Comparison of ENCODE assay signal across 23 cellular contexts in the genomic region with DNA sequence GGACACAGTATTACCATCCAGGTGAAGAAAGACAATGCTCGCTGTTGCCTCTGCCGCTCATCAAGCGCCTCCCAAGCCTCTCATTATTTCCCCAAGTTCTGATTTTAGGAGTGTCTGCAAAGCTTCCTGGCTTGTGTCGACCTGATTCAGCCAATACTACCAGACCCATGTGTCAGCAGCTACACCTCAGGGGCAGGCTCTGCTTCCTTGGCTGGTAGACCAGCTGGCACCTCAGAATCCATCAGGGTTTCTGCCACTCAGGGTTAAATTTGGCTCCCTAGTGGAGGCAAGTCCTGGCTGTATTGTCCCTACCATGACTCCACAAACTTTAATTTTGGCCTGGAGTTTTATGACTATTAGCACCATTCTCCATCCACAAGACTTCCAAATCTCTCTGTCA. TPM values are rescaled to one million over a fixed set of nuclear protein-coding genes. Genes with fewer than 3 reads are reported as not detected.
"Had no signal": no experiment of that assay in that cellular context is flagged by ENCODE, and none has a peak within 500 bp of the region (broad histone marks: within the 10 kb centered on the region; RNA-seq: fewer than 3 reads in every experiment).

No MANE protein-coding gene starts in this region.

- H3K9ac ChIP-seq: KMS-11 had no signal

- H3K27me3 ChIP-seq: breast epithelium had no signal

- H3K4me3 ChIP-seq: breast epithelium, SK-N-MC had no signal

- H3K27ac ChIP-seq: breast epithelium, KMS-11, SK-N-MC, VCaP had no signal

- DNase-seq: activated CD4-positive, alpha-beta T cell treated with anti-CD3 and anti-CD28 coated beads for 36 hours; activated CD4-positive, alpha-beta T cell treated with anti-CD3 and anti-CD28 coated beads, Interleukin-2, amount 50 U/mL, for 4 hours; activated CD4-positive, CD25-positive, alpha-beta regulatory T cell; activated CD8-positive, alpha-beta memory T cell treated with anti-CD3 and anti-CD28 coated beads, Interleukin-2, amount 50 U/mL, for 48 hours; activated CD8-positive, alpha-beta T cell treated with anti-CD3 and anti-CD28 coated beads, Interleukin-2, amount 10 ng/mL, durations not matched to agents 7 days and 5 days; activated naive CD4-positive, alpha-beta T cell; activated T-cell treated with anti-CD3 and anti-CD28 coated beads, Interleukin-2, amount 50 U/mL, for 1 hour; aorta; central memory CD4-positive, alpha-beta T cell; NCI-H1105 treated with DMSO at 0.1 percent for 48 hours; NCI-H1436 treated with DMSO at 0.1 percent for 48 hours; NCI-H187; NCI-H2081; NCI-H2171; NCI-H2227 treated with DMSO at 0.1 percent for 48 hours; NCI-H526; NCI-H82; T-helper 1 cell had no signal

- H3K36me3 ChIP-seq: breast epithelium had no signal

- H3K9me3 ChIP-seq: breast epithelium had no signal

RNA-seq across cellular contexts. Expression of gene SUSD4, which starts 35.4 kb away (rescaled TPM):
- total RNA-seq: NCI-H460 had no signal
